Comparison of ENCODE assay signal across 21 cellular contexts in the genomic region with DNA sequence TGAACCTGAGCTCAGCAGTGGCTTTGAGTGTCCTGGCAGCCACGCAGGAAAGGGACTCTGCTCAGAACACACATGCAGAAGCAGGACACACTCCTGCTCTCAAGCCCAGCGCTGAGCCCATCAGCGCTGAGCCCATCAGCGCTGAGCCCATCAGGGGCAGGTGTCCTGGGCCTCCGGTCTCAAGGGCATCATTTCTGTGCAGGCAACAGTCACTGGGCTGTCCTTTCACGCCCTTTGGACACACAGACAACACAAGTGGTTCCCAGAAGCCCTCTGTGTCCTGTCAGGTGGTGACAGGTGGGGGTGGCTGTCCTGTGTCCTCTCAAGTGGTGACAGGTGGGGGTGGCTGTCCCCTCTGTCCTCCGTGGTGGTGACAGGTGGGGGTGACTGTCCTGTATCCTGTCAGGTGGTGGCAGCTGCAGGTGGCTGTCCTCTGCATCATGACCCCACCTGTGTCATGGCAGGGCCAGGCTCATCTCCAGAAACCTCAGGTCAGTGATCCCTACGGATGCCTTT.
"Had no signal": no experiment of that assay in that cellular context is flagged by ENCODE, and none has a peak within 500 bp of the region (broad histone marks: within the 10 kb centered on the region; RNA-seq: fewer than 3 reads in every experiment).

No MANE protein-coding gene starts in this region.

- H3K4me1 ChIP-seq: SJCRH30 had no signal

- DNase-seq: activated CD4-positive, alpha-beta T cell treated with anti-CD3 and anti-CD28 coated beads for 48 hours; activated CD4-positive, alpha-beta T cell treated with anti-CD3 and anti-CD28 coated beads, Interleukin-2, amount 50 U/mL, for 48 hours; activated CD8-positive, alpha-beta memory T cell treated with anti-CD3 and anti-CD28 coated beads, Interleukin-2, amount 10 ng/mL, durations not matched to agents 7 days and 5 days; activated effector memory CD4-positive, alpha-beta T cell treated with Interleukin-2 at 50 U/mL for 16 hours; activated naive CD4-positive, alpha-beta T cell; activated T-cell treated with anti-CD3 and anti-CD28 coated beads, Interleukin-2, amount 50 U/mL, for 24 hours; aorta; central memory CD4-positive, alpha-beta T cell; MG63; NCI-H1105; NCI-H1436 treated with DMSO at 0.1 percent for 48 hours; NCI-H2029; NCI-H2107; NCI-H2171 treated with DMSO at 0.1 percent for 48 hours; NCI-H226; NCI-H526; PC-3; SJCRH30; SK-N-SH had no signal

- H3K4me3 ChIP-seq: breast epithelium, MG63, SJCRH30 had no signal

- H3K27me3 ChIP-seq: SJCRH30 had no signal

- H3K9me3 ChIP-seq: breast epithelium, SJCRH30, SK-N-SH had no signal

- H3K36me3 ChIP-seq: breast epithelium, MG63, SJCRH30 had no signal

- H3K27ac ChIP-seq: breast epithelium, SJCRH30 had no signal

- ATAC-seq: activated CD4-positive, CD25-positive, alpha-beta regulatory T cell treated with anti-CD3 and anti-CD28 coated beads, Interleukin-2, amount 50 U/mL, for 24 hours; activated CD8-positive, alpha-beta memory T cell treated with anti-CD3 and anti-CD28 coated beads, Interleukin-2, amount 10 ng/mL, durations not matched to agents 7 days and 5 days; PC-3 had no signal
